ENCODE assay signal across 8 cellular contexts in genomic region chr2:113156278-113157107, GRCh38.
DNase-seq lines count a peak whose midpoint lies in the region; ATAC-seq and TF ChIP-seq lines count a peak whose summit lies in the region.

No MANE protein-coding gene starts in this region.

- no peak for TF ChIP-seq CTCF in epithelial cell of esophagus (IDR thresholded peaks at IDR 0.05; ENCODE audit: insufficient read depth, low read depth, low read length, missing control alignments)

- no peak for ATAC-seq in HG03521 (IDR thresholded peaks at IDR 0.05; ENCODE audit: unreplicated experiment)

- H3K4me3 ChIP-seq in epithelial cell of esophagus (ENCODE audit: low read length): peak overlapping the region; percentile 26

- peak; percentile 55 for DNase-seq in NCI-H1105 treated with DMSO at 0.1 percent for 48 hours (lab: John Stamatoyannopoulos, UW)
- no peak for DNase-seq in NCI-H1105 (lab: John Stamatoyannopoulos, UW)
- DNase-seq in NCI-H748 (lab: John Stamatoyannopoulos, UW; ENCODE audit: unreplicated experiment): peak; percentile 78
- DNase-seq in epithelial cell of esophagus (ENCODE audit: low read depth): peak; percentile 39
- DNase-seq in retina: peak; percentile 52
- no peak for DNase-seq in putamen (ENCODE audit: low spot score)
- no peak for DNase-seq in stimulated activated CD4-positive, alpha-beta T cell treated with anti-CD3 and anti-CD28 coated beads, Interleukin-4, amount 100 ng/mL, for 4 hours

Comparison
In these comparisons a context has a peak if more than half of its experiments do, and no peak if none do; other contexts are left out.
1. DNase-seq: peak in NCI-H1105 treated with DMSO at 0.1 percent for 48 hours (single experiment), NCI-H748 (single experiment), epithelial cell of esophagus (single experiment) and retina (single experiment); none in NCI-H1105 (single experiment), putamen (single experiment) and stimulated activated CD4-positive, alpha-beta T cell treated with anti-CD3 and anti-CD28 coated beads, Interleukin-4, amount 100 ng/mL, for 4 hours (0 of 2).